10 cellular contexts compared by ENCODE assay signal in the genomic region with DNA sequence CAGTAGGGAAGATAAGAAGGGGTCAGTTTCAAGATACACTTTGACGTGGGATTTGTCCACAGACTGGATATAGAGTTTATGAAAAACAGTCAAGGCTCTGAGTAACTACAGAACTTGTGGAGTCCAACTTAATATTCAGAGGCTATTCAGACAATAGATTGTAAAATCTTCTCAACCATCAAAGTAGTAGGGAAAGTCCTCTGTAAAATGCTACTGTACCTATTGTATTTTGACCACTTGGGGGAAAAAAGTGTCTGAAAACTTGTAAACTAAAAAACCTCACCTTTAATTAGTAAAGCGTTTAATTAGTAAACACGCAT. TPM values are rescaled to one million over a fixed set of nuclear protein-coding genes. Genes with fewer than 3 reads are reported as not detected.
DNase-seq lines count a peak whose midpoint lies in the region; ATAC-seq and TF ChIP-seq lines count a peak whose summit lies in the region.
"Had no signal": no experiment of that assay in that cellular context is flagged by ENCODE, and none has a peak within 500 bp of the region (broad histone marks: within the 10 kb centered on the region; RNA-seq: fewer than 3 reads in every experiment).

No MANE protein-coding gene starts in this region.

- peaks cover 64 to 90% (median 76%) of the 10 kb centered on the region in 4 donors for H3K4me1 Mint-ChIP-seq in CD4-positive, CD25-positive, alpha-beta regulatory T cell
- H3K4me1 Mint-ChIP-seq in activated T-helper 2 cell treated with anti-CD3 and anti-CD28 coated beads, Interferon-gamma antibody, Interleukin-2, Interleukin-4, amounts not matched to agents 10 μg/mL and 5 μg/mL and 100 μg/mL, durations not matched to agents 14 hours and 24 hours and 36 hours (ENCODE audit: low read depth), result peaks cover 74% of the 10 kb centered on the region

- H3K4me3 ChIP-seq in CD4-positive, CD25-positive, alpha-beta regulatory T cell (ENCODE audit: low read depth, low read length), result peak overlapping the region; percentile 76
- H3K4me3 ChIP-seq in HEK293 (ENCODE audit: low read depth, low read length) (no peak overlapping the region), neural cell (ENCODE audit: low read length) (peak overlapping the region; percentile 17), esophagus squamous epithelium (no peak overlapping the region)

- peaks cover 80% of the 10 kb centered on the region for H3K79me2 ChIP-seq in neural cell (replicated peaks; ENCODE audit: insufficient read depth, low read length)

- H4K20me1 ChIP-seq in neural cell (ENCODE audit: insufficient read depth), result peaks cover 5% of the 10 kb centered on the region

- H3K4me1 ChIP-seq in CD4-positive, CD25-positive, alpha-beta regulatory T cell (ENCODE audit: control insufficient read depth, insufficient read depth, low read length, poor library complexity, severe bottlenecking), result peaks cover 85% of the 10 kb centered on the region
- peaks cover 55% of the 10 kb centered on the region for H3K4me1 ChIP-seq in HEK293 (ENCODE audit: control insufficient read depth, insufficient read depth, low read length)
- peaks cover 16 to 99% (median 47%) of the 10 kb centered on the region in 3 donors for H3K4me1 ChIP-seq in esophagus squamous epithelium

- H3F3A ChIP-seq in neural cell (ENCODE audit: insufficient read depth, low read length, poor library complexity, severe bottlenecking), result no peaks in the 10 kb centered on the region

- H3K9ac ChIP-seq in neural cell (ENCODE audit: low read length), result no peak overlapping the region

- no peaks in the 10 kb centered on the region for H3K36me3 ChIP-seq in CD4-positive, CD25-positive, alpha-beta regulatory T cell (ENCODE audit: control insufficient read depth, insufficient read depth, low read length)
- H3K36me3 ChIP-seq in HEK293 (ENCODE audit: control insufficient read depth in 2 of 2, insufficient read depth in 1 of 2, low read length in 2 of 2) (no peaks in the 10 kb centered on the region), neural cell (ENCODE audit: insufficient read depth, low read length) (no peaks in the 10 kb centered on the region), esophagus squamous epithelium (no peaks in the 10 kb centered on the region)

- no peak for TF ChIP-seq EP300 in neural cell (conservative IDR thresholded peaks at IDR 0.05; ENCODE audit: poor library complexity, severe bottlenecking)

- DNase-seq in CD4-positive, CD25-positive, alpha-beta regulatory T cell, result no peak
- no peak for DNase-seq in activated T-helper 2 cell treated with anti-CD3 and anti-CD28 coated beads, Interferon-gamma antibody, Interleukin-2, Interleukin-4, amounts not matched to agents 10 μg/mL and 5 μg/mL and 100 μg/mL, durations not matched to agents 14 hours and 24 hours and 36 hours (ENCODE audit: low spot score)
- DNase-seq in hippocampal formation (lab: John Stamatoyannopoulos, UW) (no peak), esophagus squamous epithelium (lab: John Stamatoyannopoulos, UW) (no peak), NCI-H2107 (lab: John Stamatoyannopoulos, UW) (no peak)
- DNase-seq: Caco-2; NK-92 treated with Interleukin-12 subunit alpha and Interleukin-12 subunit beta, amount 100 ng/mL, for 24 hours had no signal

- POLR2A ChIA-PET in HEK293 (lab: Yijun Ruan, JAX), result no interaction called here

- intact Hi-C loops in activated T-helper 2 cell treated with anti-CD3 and anti-CD28 coated beads, Interferon-gamma antibody, Interleukin-2, Interleukin-4, amounts not matched to agents 10 μg/mL and 5 μg/mL and 100 μg/mL, durations not matched to agents 14 hours and 24 hours and 36 hours (cut with micrococcal nuclease), result loop anchor here (1.0 to 2.0 kb wide), 3 partner anchors 9 to 29 kb away; no protein-coding TSS in a partner anchor
- intact Hi-C loops in esophagus squamous epithelium (cut with DNase I), result no loop called here

- CTCF ChIA-PET in HEK293 (lab: Yijun Ruan, JAX), result interaction anchor here (0.9 to 1.0 kb wide), 2 partner anchors 28 to 36 kb away, joined by 3 to 4 read pairs; no protein-coding TSS in a partner anchor

- no peaks in the 10 kb centered on the region for H3K36me3 Mint-ChIP-seq in CD4-positive, CD25-positive, alpha-beta regulatory T cell
- peaks cover 63% of the 10 kb centered on the region for H3K36me3 Mint-ChIP-seq in activated T-helper 2 cell treated with anti-CD3 and anti-CD28 coated beads, Interferon-gamma antibody, Interleukin-2, Interleukin-4, amounts not matched to agents 10 μg/mL and 5 μg/mL and 100 μg/mL, durations not matched to agents 14 hours and 24 hours and 36 hours (ENCODE audit: low read depth)

- H3K4me3 Mint-ChIP-seq in CD4-positive, CD25-positive, alpha-beta regulatory T cell, result peak overlapping the region; percentile 50 to 99 (median 82)
- peak overlapping the region; percentile 78 for H3K4me3 Mint-ChIP-seq in activated T-helper 2 cell treated with anti-CD3 and anti-CD28 coated beads, Interferon-gamma antibody, Interleukin-2, Interleukin-4, amounts not matched to agents 10 μg/mL and 5 μg/mL and 100 μg/mL, durations not matched to agents 14 hours and 24 hours and 36 hours (ENCODE audit: low read depth)

- WGBS in esophagus squamous epithelium, 2 donors, result 21 to 89% methylated on average over 3 of the region's 3 CpGs

- no peak overlapping the region for H2AFZ ChIP-seq in neural cell (ENCODE audit: low read depth, low read length)

- no peaks in the 10 kb centered on the region for H3K9me3 ChIP-seq in CD4-positive, CD25-positive, alpha-beta regulatory T cell (ENCODE audit: control insufficient read depth in 2 of 2, low read length in 2 of 2)
- H3K9me3 ChIP-seq in HEK293 (ENCODE audit: control insufficient read depth, insufficient read depth, low read depth, low read length), result no peaks in the 10 kb centered on the region
- H3K9me3 ChIP-seq in neural cell (ENCODE audit: low read length), result no peaks in the 10 kb centered on the region
- H3K9me3 ChIP-seq in esophagus squamous epithelium, result no peaks in the 10 kb centered on the region
- H3K9me3 ChIP-seq: Caco-2 had no signal

- TF ChIP-seq POLR2A in esophagus squamous epithelium (IDR thresholded peaks at IDR 0.05), result no peak

- H3K9me2 ChIP-seq in neural cell (ENCODE audit: insufficient read depth, low read length), result no peaks in the 10 kb centered on the region

- ATAC-seq in CD4-positive, CD25-positive, alpha-beta regulatory T cell (ENCODE audit: low read depth in 2 of 2), result no peak
- ATAC-seq in GM18907 (IDR thresholded peaks at IDR 0.05; ENCODE audit: unreplicated experiment), result no peak

- TF ChIP-seq CTCF in HEK293 (tag by site-specific recombination; IDR thresholded peaks at IDR 0.05) (no peak), neural cell (IDR thresholded peaks at IDR 0.05; ENCODE audit: poor library complexity, severe bottlenecking) (no peak), esophagus squamous epithelium (IDR thresholded peaks at IDR 0.05) (no peak)

- H3K27ac Mint-ChIP-seq in CD4-positive, CD25-positive, alpha-beta regulatory T cell, result peak overlapping the region; percentile 55 to 75 (median 61)
- peak overlapping the region; percentile 90 for H3K27ac Mint-ChIP-seq in activated T-helper 2 cell treated with anti-CD3 and anti-CD28 coated beads, Interferon-gamma antibody, Interleukin-2, Interleukin-4, amounts not matched to agents 10 μg/mL and 5 μg/mL and 100 μg/mL, durations not matched to agents 14 hours and 24 hours and 36 hours

- no peaks in the 10 kb centered on the region for H3K27me3 Mint-ChIP-seq in CD4-positive, CD25-positive, alpha-beta regulatory T cell
- H3K27me3 Mint-ChIP-seq in activated T-helper 2 cell treated with anti-CD3 and anti-CD28 coated beads, Interferon-gamma antibody, Interleukin-2, Interleukin-4, amounts not matched to agents 10 μg/mL and 5 μg/mL and 100 μg/mL, durations not matched to agents 14 hours and 24 hours and 36 hours (ENCODE audit: low read depth), result no peaks in the 10 kb centered on the region

- no peaks in the 10 kb centered on the region for H3K27me3 ChIP-seq in CD4-positive, CD25-positive, alpha-beta regulatory T cell (ENCODE audit: control insufficient read depth, insufficient read depth, low read length)
- H3K27me3 ChIP-seq in neural cell (ENCODE audit: insufficient read depth, low read depth, low read length) (no peaks in the 10 kb centered on the region), esophagus squamous epithelium (no peaks in the 10 kb centered on the region)

- H3K4me2 ChIP-seq in neural cell (ENCODE audit: low read length), result no peak overlapping the region

- no peaks in the 10 kb centered on the region for H3K9me3 Mint-ChIP-seq in CD4-positive, CD25-positive, alpha-beta regulatory T cell
- no peaks in the 10 kb centered on the region for H3K9me3 Mint-ChIP-seq in activated T-helper 2 cell treated with anti-CD3 and anti-CD28 coated beads, Interferon-gamma antibody, Interleukin-2, Interleukin-4, amounts not matched to agents 10 μg/mL and 5 μg/mL and 100 μg/mL, durations not matched to agents 14 hours and 24 hours and 36 hours

- H3K27ac ChIP-seq in CD4-positive, CD25-positive, alpha-beta regulatory T cell (ENCODE audit: insufficient read depth, low read length, poor library complexity, severe bottlenecking), result peak overlapping the region; percentile 66
- H3K27ac ChIP-seq in HEK293 (ENCODE audit: extremely low read depth, low read depth, low read length), result no peak overlapping the region
- no peak overlapping the region for H3K27ac ChIP-seq in neural cell (ENCODE audit: low read length)
- H3K27ac ChIP-seq in esophagus squamous epithelium, result peak overlapping the region in 1 of 4 donors; percentile 10

- no peak for TF ChIP-seq RAD21 in neural cell (conservative IDR thresholded peaks at IDR 0.05)

RNA-seq across cellular contexts. Expression of gene PTP4A2, which starts 10.5 kb away (rescaled TPM):
- 364 TPM for total RNA-seq in CD4-positive, CD25-positive, alpha-beta regulatory T cell
- polyA plus RNA-seq in CD4-positive, CD25-positive, alpha-beta regulatory T cell, result 100 to 1,000 TPM; 288 to 597 (median 387) TPM
- total RNA-seq in activated T-helper 2 cell treated with anti-CD3 and anti-CD28 coated beads, Interferon-gamma antibody, Interleukin-2, Interleukin-4, amounts not matched to agents 10 μg/mL and 5 μg/mL and 100 μg/mL, durations not matched to agents 14 hours and 24 hours and 36 hours, result 313 and 334 TPM in 2 replicates
- polyA plus RNA-seq in neural cell, result 177 and 250 TPM in 2 replicates
- polyA minus RNA-seq in neural cell, result 417 and 474 TPM in 2 replicates
- total RNA-seq in esophagus squamous epithelium, result 100 to 1,000 TPM in 3 of 4 donors, 10 to 100 TPM in 1; 71.4 to 122 (median 108) TPM

Comparison
In these comparisons a context has a peak if more than half of its experiments do, and no peak if none do; other contexts are left out.
1. H3K4me3 ChIP-seq: peak in CD4-positive, CD25-positive, alpha-beta regulatory T cell (single experiment) and neural cell (single experiment); none in HEK293 (single experiment) and esophagus squamous epithelium (0 of 4).